1 cellular context compared by ENCODE assay signal in the genomic region with DNA sequence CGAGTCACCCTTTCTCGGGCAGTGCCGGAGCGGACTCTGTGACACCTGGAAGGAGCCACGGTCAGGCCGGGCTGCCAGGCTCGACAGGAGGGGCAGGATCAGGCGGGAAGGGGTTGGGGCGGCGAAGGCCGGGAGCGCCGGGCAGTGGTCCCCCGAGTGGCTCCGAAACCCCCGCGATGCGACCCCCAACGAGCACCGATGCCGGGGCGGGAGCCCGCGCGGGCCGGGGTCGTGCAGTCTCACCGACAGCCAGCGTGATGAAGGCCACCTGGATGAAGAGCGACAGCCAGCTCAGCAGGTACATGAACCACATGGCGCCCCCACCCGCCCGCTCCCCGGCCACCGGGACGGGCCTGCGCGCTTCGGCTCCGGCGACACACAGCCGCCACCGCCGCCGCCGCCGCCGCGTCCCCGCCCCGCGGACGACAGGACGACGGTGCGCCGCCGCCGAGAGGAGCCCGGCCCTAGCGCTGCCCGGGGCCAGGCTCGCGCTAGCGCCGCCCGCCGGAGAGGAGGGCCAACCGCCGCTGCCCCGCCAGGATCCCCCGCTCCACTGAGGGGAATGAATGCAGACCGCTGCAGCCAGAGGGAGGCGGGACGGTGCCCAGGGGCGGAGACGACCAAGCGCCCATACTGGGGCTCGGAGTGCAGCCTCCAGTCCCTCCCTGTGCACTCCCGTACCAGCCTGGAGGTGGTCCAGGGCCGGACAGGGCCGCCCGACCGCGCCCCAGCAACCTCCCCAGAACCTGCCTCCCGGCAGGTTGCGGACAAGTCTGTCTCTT.
A peak's percentile ranks its signal among the peaks of the same experiment; 100 is the strongest.
TF ChIP-seq lines count a peak whose summit lies in the region.

A gene (minus strand): TSS at position 429 of the 782 bp plus-strand sequence. CDS start 116 bp downstream, at position 313.

TF ChIP-seq in H1, 55 proteins besides CTCF, POLR2A, EP300 and RAD21 (continued from another document):
- TF ChIP-seq BCL11A (IDR thresholded peaks at IDR 0.05; ENCODE audit: low read depth in 2 of 2, low read length in 2 of 2) (no peak), SIN3A (conservative IDR thresholded peaks at IDR 0.05 in 1 of 2, IDR thresholded peaks at IDR 0.05 in 1 of 2; ENCODE audit: low read depth in 1 of 2, low read length in 2 of 2) (peak; percentile 61 to 76; a peak in 2 of 4 replicates), RBBP5 (IDR thresholded peaks at IDR 0.05; ENCODE audit: borderline replicate concordance, low read depth, low read length) (peak; percentile 37; the same call in 1 of the 2 replicates), SP2 (IDR thresholded peaks at IDR 0.05; ENCODE audit: low read length) (peak; percentile 49; the same call in 1 of the 2 replicates), EGR1 (IDR thresholded peaks at IDR 0.05; ENCODE audit: borderline replicate concordance, low read depth, low read length) (peak; percentile 60; the same call in 1 of the 2 replicates)
